In genomic region chr2:112726487-112727190, GRCh38 we compare ENCODE assay signal across 8 cellular contexts. TPM values are rescaled to one million over a fixed set of nuclear protein-coding genes. Genes with fewer than 3 reads are reported as not detected.
DNase-seq lines count a peak whose midpoint lies in the region; ATAC-seq and TF ChIP-seq lines count a peak whose summit lies in the region.

No MANE protein-coding gene starts in this region.

- TF ChIP-seq POLR2A in breast epithelium (IDR thresholded peaks at IDR 0.05) = no peak

- H3K4me3 ChIP-seq in WERI-Rb-1 (ENCODE audit: low read depth, low read length) (no peak overlapping the region), breast epithelium (no peak overlapping the region)

- intact Hi-C loops in breast epithelium (cut with DNase I; ENCODE audit: low total_unique reads) = loop anchor here (10.0 kb wide), 1 partner anchor 132 kb away; no protein-coding TSS in a partner anchor

- H3K27me3 ChIP-seq in WERI-Rb-1 (ENCODE audit: insufficient read depth, low read depth, severe bottlenecking) (no peaks in the 10 kb centered on the region), breast epithelium (peaks cover 0 to 3% of the 10 kb centered on the region in 2 donors)

- H3K9me3 ChIP-seq in WERI-Rb-1 (ENCODE audit: severe bottlenecking) (no peaks in the 10 kb centered on the region), breast epithelium (no peaks in the 10 kb centered on the region)

- DNase-seq in AML-193 (lab: John Stamatoyannopoulos, UW) (peak; percentile 86 to 91), NCI-H2227 (lab: John Stamatoyannopoulos, UW; ENCODE audit: unreplicated experiment) (peak; percentile 95), WERI-Rb-1 (peak; percentile 91), breast epithelium (ENCODE audit: low spot score in 2 of 2) (peak; percentile 89), islet precursor cell (peak; percentile 97)
- DNase-seq in stimulated activated CD4-positive, alpha-beta T cell treated with anti-CD3 and anti-CD28 coated beads, Interleukin-1b, Interleukin-23, amount 100 ng/mL, for 1 hour (ENCODE audit: low read depth in 2 of 2) = peak; percentile 69 to 75

- H3K36me3 ChIP-seq in WERI-Rb-1 (no peaks in the 10 kb centered on the region), breast epithelium (no peaks in the 10 kb centered on the region)

- TF ChIP-seq CTCF in WERI-Rb-1 (IDR thresholded peaks at IDR 0.05; ENCODE audit: low read depth, low read length) (peak; percentile 96), breast epithelium (IDR thresholded peaks at IDR 0.05) (peak; percentile 92)

- ATAC-seq in GM19025 (IDR thresholded peaks at IDR 0.05; ENCODE audit: low read depth, unreplicated experiment) = peak; percentile 78
- peak; percentile 69 for ATAC-seq in HG03159 (IDR thresholded peaks at IDR 0.05; ENCODE audit: unreplicated experiment)

- H3K4me1 ChIP-seq in breast epithelium = no peaks in the 10 kb centered on the region

- H3K27ac ChIP-seq in WERI-Rb-1 (no peak overlapping the region), breast epithelium (no peak overlapping the region)

RNA-seq across cellular contexts. Expression of gene NT5DC4, which starts 5.8 kb away (rescaled TPM):
- not detected for total RNA-seq in breast epithelium

RNA-seq across cellular contexts. Expression of gene CKAP2L, which starts 37.8 kb away (rescaled TPM):
- under 1 TPM in 1 of 3 donors, not detected in 2; 0.96 TPM for total RNA-seq in breast epithelium

RNA-seq across cellular contexts. Expression of gene IL1A, which starts 57.7 kb away (rescaled TPM):
- total RNA-seq in breast epithelium = under 1 TPM in 1 of 3 donors, not detected in 2; 0.44 TPM
